In genomic region chr4:108001540-108001939, GRCh38 we compare ENCODE assay signal across 18 cellular contexts.
"Had no signal": no experiment of that assay in that cellular context is flagged by ENCODE, and none has a peak within 500 bp of the region (broad histone marks: within the 10 kb centered on the region; RNA-seq: fewer than 3 reads in every experiment).

No MANE protein-coding gene starts in this region.

- H3K27ac ChIP-seq: epithelial cell of prostate, lower lobe of right lung, prostate gland, testis, upper lobe of left lung had no signal

- H3K4me1 ChIP-seq: prostate gland, testis had no signal

- H3K9me3 ChIP-seq: lower lobe of right lung, prostate gland, testis, upper lobe of left lung had no signal

- ATAC-seq: activated CD4-positive, CD25-positive, alpha-beta regulatory T cell treated with anti-CD3 and anti-CD28 coated beads, Interleukin-2, amount 50 U/mL, for 24 hours; activated T-helper 17 cell treated with anti-CD3 and anti-CD28 coated beads, Interleukin-2, amount 50 U/mL, for 72 hours; effector memory CD8-positive, alpha-beta T cell; lower lobe of right lung; sciatic nerve; stimulated activated naive CD8-positive, alpha-beta T cell treated with anti-CD3 and anti-CD28 coated beads, Interleukin-15, amount 100 ng/mL, for 72 hours had no signal

- H3K27me3 ChIP-seq: testis, upper lobe of left lung had no signal

- H3K4me3 ChIP-seq: lower lobe of right lung, prostate gland, testis, upper lobe of left lung had no signal

- DNase-seq: activated CD4-positive, alpha-beta T cell treated with anti-CD3 and anti-CD28 coated beads, Interleukin-2, amount 50 U/mL, for 1 hour; activated naive CD4-positive, alpha-beta T cell treated with Interleukin-2 at 50 U/mL for 16 hours; activated T-cell treated with anti-CD3 and anti-CD28 coated beads for 4 hours; aorta; dermis blood vessel endothelial cell; effector memory CD8-positive, alpha-beta T cell; glutamatergic neuron; lower lobe of right lung; stimulated activated CD4-positive, alpha-beta T cell treated with anti-CD3 and anti-CD28 coated beads, Interleukin-1b, Interleukin-23, amount 100 ng/mL, for 48 hours; stimulated activated naive CD8-positive, alpha-beta T cell treated with anti-CD3 and anti-CD28 coated beads, Interleukin-15, amount 100 ng/mL, for 72 hours; T-helper 2 cell; testis; upper lobe of left lung had no signal

- H3K36me3 ChIP-seq: lower lobe of right lung, prostate gland, upper lobe of left lung had no signal
